In the genomic region with DNA sequence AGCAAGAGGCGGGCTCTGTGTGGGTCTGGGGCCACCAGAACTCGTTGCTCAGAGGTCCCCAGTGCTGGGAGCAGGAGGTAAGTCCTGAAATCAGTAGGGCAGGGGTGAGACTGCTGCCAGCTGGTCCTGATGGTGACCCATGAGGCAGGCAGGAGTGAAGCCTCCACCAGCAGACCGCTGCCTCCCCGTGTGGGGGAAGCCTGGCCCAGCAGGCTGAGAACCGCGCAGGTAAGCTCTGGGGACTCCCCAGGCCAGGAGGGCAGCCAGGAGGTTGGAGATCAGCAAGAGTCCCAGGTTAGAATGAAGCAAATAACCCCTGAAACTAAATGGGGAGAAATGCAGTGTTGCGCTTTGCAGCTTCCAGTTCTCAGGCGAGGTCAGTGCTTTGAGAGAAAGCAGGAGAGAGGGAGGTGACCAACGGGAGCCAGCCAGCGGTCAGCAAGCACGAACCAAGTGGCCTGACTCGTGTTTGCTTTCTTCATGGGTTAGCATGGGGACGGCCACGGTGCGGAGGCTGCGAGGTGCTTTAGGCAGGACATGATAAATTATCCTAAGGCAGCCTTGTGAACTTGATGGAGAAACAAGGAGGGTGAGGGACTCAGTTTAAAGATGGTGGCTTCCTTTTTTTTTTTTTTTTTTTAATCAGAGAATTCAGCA, we compare ENCODE assay signal across 22 cellular contexts. TPM values are rescaled to one million over a fixed set of nuclear protein-coding genes. Genes with fewer than 3 reads are reported as not detected.
"Had no signal": no experiment of that assay in that cellular context is flagged by ENCODE, and none has a peak within 500 bp of the region (broad histone marks: within the 10 kb centered on the region; RNA-seq: fewer than 3 reads in every experiment).

No MANE protein-coding gene starts in this region.

- ATAC-seq: activated CD4-positive, alpha-beta T cell treated with anti-CD3 and anti-CD28 coated beads for 36 hours; activated naive CD8-positive, alpha-beta T cell treated with anti-CD3 and anti-CD28 coated beads, Interleukin-2, amount 50 U/mL, for 24 hours; lower lobe of right lung; mucosa of descending colon; sciatic nerve; stimulated activated effector memory CD8-positive, alpha-beta T cell treated with anti-CD3 and anti-CD28 coated beads, Interleukin-12 subunit alpha, Interleukin-12 subunit beta, amount 100 ng/mL, for 72 hours had no signal

- H3K27me3 ChIP-seq: tibial nerve had no signal

- H3K4me3 ChIP-seq: cardiac muscle cell, lower lobe of right lung, mucosa of descending colon, stomach, suprapubic skin, tibial nerve had no signal

- H3K36me3 ChIP-seq: cardiac muscle cell, lower lobe of right lung, stomach, suprapubic skin, tibial nerve had no signal

- H3K9me3 ChIP-seq: lower lobe of right lung, mucosa of descending colon, stomach, suprapubic skin had no signal

- H3K4me1 ChIP-seq: lower lobe of right lung, stomach, suprapubic skin, tibial nerve had no signal

- DNase-seq: activated B cell treated with CpG ODN at 0.5 μM for 24 hours; activated CD4-positive, alpha-beta T cell treated with anti-CD3 and anti-CD28 coated beads for 36 hours; activated CD4-positive, alpha-beta T cell treated with anti-CD3 and anti-CD28 coated beads, Interleukin-2, amount 50 U/mL, for 48 hours; activated effector memory CD4-positive, alpha-beta T cell treated with anti-CD3 and anti-CD28 coated beads, Interleukin-2, amount 50 U/mL, for 16 hours; activated naive CD4-positive, alpha-beta T cell treated with anti-CD3 and anti-CD28 coated beads, Interleukin-2, amount 10 ng/mL, durations not matched to agents 7 days and 5 days; activated naive CD8-positive, alpha-beta T cell treated with anti-CD3 and anti-CD28 coated beads, Interleukin-2, amount 50 U/mL, for 24 hours; activated T-cell treated with anti-CD3 and anti-CD28 coated beads for 4 hours; effector CD4-positive, alpha-beta T cell; lower lobe of right lung; mesendoderm; mucosa of descending colon; nephron progenitor cell; nucleus accumbens; small intestine; stimulated activated CD4-positive, alpha-beta T cell treated with anti-CD3 and anti-CD28 coated beads, Interleukin-2, amount 100 ng/mL, for 24 hours; stomach; T-helper 1 cell had no signal

- H3K27ac ChIP-seq: cardiac muscle cell, lower lobe of right lung, stomach, suprapubic skin, tibial nerve had no signal

RNA-seq across cellular contexts. Expression of a gene that starts 26.2 kb away (rescaled TPM):
- total RNA-seq: activated B cell treated with CpG ODN at 0.5 μM for 24 hours; activated CD4-positive, alpha-beta T cell treated with anti-CD3 and anti-CD28 coated beads for 36 hours; cardiac muscle cell had no signal
